1 cellular context compared by ENCODE assay signal in genomic region chr5:143554918-143555477, GRCh38.
A peak's percentile ranks its signal among the peaks of the same experiment; 100 is the strongest.
TF ChIP-seq lines count a peak whose summit lies in the region.

No MANE protein-coding gene starts in this region.

TF ChIP-seq in HepG2, 621 proteins besides CTCF, POLR2A, EP300 and RAD21 (continued from another document and continues in another):
- TF ChIP-seq ZHX2 (IDR thresholded peaks at IDR 0.05; ENCODE audit: low read depth) (no peak), ZHX2 (CRISPR knock-in tag; IDR thresholded peaks at IDR 0.05; ENCODE audit: borderline replicate concordance) (no peak), ZNF333 (CRISPR knock-in tag; IDR thresholded peaks at IDR 0.05; ENCODE audit: borderline replicate concordance) (no peak), TSC22D2 (CRISPR knock-in tag; IDR thresholded peaks at IDR 0.05; ENCODE audit: borderline replicate concordance) (peak; percentile 88; the same call in 1 of the 2 replicates), ZNF329 (CRISPR knock-in tag; IDR thresholded peaks at IDR 0.05; ENCODE audit: low read depth) (no peak), ZNF20 (CRISPR knock-in tag; IDR thresholded peaks at IDR 0.05) (no peak), GRHL1 (CRISPR knock-in tag; conservative IDR thresholded peaks at IDR 0.05) (no peak), ZNF614 (CRISPR knock-in tag; IDR thresholded peaks at IDR 0.05; ENCODE audit: borderline replicate concordance) (peak; percentile 90), ZNF660 (CRISPR knock-in tag; IDR thresholded peaks at IDR 0.05; ENCODE audit: borderline replicate concordance, low read depth) (no peak), U2AF2 (IDR thresholded peaks at IDR 0.05; ENCODE audit: low read depth, low read length) (no peak), NCOA1 (CRISPR knock-in tag; IDR thresholded peaks at IDR 0.05) (peak; percentile 85), NFE2L1 (CRISPR knock-in tag; IDR thresholded peaks at IDR 0.05; ENCODE audit: borderline replicate concordance) (no peak), ZNF792 (CRISPR knock-in tag; IDR thresholded peaks at IDR 0.05) (peak; percentile 78), ZNF839 (CRISPR knock-in tag; IDR thresholded peaks at IDR 0.05; ENCODE audit: borderline replicate concordance) (no peak), FOXJ3 (CRISPR knock-in tag; IDR thresholded peaks at IDR 0.05; ENCODE audit: borderline replicate concordance) (peak; percentile 99), MBD4 (IDR thresholded peaks at IDR 0.05; ENCODE audit: borderline replicate concordance, low read length) (peak; percentile 84; the same call in 1 of the 2 replicates), ZNF234 (CRISPR knock-in tag; conservative IDR thresholded peaks at IDR 0.05) (no peak), ZNF496 (CRISPR knock-in tag; IDR thresholded peaks at IDR 0.05; ENCODE audit: insufficient replicate concordance) (no peak), CCDC6 (CRISPR knock-in tag; IDR thresholded peaks at IDR 0.05) (peak; percentile 60; the same call in 1 of the 2 replicates), ARID4A (CRISPR knock-in tag; IDR thresholded peaks at IDR 0.05; ENCODE audit: borderline replicate concordance) (peak; percentile 57; the same call in 1 of the 2 replicates), ZNF589 (CRISPR knock-in tag; conservative IDR thresholded peaks at IDR 0.05) (no peak), HNF4G (IDR thresholded peaks at IDR 0.05; ENCODE audit: borderline replicate concordance, low read depth, low read length) (peak; percentile 98), HNF4G (CRISPR knock-in tag; IDR thresholded peaks at IDR 0.05; ENCODE audit: borderline replicate concordance, low read depth) (peak; percentile 90), SNAPC5 (CRISPR knock-in tag; IDR thresholded peaks at IDR 0.05; ENCODE audit: borderline replicate concordance) (no peak), TOE1 (CRISPR knock-in tag; IDR thresholded peaks at IDR 0.05) (peak; percentile 38; the same call in 1 of the 2 replicates), SOX5 (CRISPR knock-in tag; IDR thresholded peaks at IDR 0.05; ENCODE audit: borderline replicate concordance) (peak; percentile 97)
- TF ChIP-seq, protein P1, sequence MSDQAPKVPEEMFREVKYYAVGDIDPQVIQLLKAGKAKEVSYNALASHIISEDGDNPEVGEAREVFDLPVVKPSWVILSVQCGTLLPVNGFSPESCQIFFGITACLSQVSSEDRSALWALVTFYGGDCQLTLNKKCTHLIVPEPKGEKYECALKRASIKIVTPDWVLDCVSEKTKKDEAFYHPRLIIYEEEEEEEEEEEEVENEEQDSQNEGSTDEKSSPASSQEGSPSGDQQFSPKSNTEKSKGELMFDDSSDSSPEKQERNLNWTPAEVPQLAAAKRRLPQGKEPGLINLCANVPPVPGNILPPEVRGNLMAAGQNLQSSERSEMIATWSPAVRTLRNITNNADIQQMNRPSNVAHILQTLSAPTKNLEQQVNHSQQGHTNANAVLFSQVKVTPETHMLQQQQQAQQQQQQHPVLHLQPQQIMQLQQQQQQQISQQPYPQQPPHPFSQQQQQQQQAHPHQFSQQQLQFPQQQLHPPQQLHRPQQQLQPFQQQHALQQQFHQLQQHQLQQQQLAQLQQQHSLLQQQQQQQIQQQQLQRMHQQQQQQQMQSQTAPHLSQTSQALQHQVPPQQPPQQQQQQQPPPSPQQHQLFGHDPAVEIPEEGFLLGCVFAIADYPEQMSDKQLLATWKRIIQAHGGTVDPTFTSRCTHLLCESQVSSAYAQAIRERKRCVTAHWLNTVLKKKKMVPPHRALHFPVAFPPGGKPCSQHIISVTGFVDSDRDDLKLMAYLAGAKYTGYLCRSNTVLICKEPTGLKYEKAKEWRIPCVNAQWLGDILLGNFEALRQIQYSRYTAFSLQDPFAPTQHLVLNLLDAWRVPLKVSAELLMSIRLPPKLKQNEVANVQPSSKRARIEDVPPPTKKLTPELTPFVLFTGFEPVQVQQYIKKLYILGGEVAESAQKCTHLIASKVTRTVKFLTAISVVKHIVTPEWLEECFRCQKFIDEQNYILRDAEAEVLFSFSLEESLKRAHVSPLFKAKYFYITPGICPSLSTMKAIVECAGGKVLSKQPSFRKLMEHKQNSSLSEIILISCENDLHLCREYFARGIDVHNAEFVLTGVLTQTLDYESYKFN (CRISPR knock-in tag; conservative IDR thresholded peaks at IDR 0.05): peak; percentile 93
- TF ChIP-seq, protein P2, sequence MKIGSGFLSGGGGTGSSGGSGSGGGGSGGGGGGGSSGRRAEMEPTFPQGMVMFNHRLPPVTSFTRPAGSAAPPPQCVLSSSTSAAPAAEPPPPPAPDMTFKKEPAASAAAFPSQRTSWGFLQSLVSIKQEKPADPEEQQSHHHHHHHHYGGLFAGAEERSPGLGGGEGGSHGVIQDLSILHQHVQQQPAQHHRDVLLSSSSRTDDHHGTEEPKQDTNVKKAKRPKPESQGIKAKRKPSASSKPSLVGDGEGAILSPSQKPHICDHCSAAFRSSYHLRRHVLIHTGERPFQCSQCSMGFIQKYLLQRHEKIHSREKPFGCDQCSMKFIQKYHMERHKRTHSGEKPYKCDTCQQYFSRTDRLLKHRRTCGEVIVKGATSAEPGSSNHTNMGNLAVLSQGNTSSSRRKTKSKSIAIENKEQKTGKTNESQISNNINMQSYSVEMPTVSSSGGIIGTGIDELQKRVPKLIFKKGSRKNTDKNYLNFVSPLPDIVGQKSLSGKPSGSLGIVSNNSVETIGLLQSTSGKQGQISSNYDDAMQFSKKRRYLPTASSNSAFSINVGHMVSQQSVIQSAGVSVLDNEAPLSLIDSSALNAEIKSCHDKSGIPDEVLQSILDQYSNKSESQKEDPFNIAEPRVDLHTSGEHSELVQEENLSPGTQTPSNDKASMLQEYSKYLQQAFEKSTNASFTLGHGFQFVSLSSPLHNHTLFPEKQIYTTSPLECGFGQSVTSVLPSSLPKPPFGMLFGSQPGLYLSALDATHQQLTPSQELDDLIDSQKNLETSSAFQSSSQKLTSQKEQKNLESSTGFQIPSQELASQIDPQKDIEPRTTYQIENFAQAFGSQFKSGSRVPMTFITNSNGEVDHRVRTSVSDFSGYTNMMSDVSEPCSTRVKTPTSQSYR (CRISPR knock-in tag; IDR thresholded peaks at IDR 0.05; ENCODE audit: borderline replicate concordance): peak; percentile 76; the same call in 1 of the 2 replicates
- TF ChIP-seq, protein P3, sequence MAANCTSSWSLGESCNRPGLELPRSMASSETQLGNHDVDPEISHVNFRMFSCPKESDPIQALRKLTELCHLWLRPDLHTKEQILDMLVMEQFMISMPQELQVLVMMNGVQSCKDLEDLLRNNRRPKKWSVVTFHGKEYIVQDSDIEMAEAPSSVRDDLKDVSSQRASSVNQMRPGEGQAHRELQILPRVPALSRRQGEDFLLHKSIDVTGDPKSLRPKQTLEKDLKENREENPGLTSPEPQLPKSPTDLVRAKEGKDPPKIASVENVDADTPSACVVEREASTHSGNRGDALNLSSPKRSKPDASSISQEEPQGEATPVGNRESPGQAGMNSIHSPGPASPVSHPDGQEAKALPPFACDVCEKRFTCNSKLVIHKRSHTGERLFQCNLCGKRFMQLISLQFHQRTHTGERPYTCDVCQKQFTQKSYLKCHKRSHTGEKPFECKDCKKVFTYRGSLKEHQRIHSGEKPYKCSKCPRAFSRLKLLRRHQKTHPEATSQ (CRISPR knock-in tag; IDR thresholded peaks at IDR 0.05; ENCODE audit: borderline replicate concordance): peak; percentile 57; the same call in 1 of the 2 replicates
- TF ChIP-seq, protein P4, sequence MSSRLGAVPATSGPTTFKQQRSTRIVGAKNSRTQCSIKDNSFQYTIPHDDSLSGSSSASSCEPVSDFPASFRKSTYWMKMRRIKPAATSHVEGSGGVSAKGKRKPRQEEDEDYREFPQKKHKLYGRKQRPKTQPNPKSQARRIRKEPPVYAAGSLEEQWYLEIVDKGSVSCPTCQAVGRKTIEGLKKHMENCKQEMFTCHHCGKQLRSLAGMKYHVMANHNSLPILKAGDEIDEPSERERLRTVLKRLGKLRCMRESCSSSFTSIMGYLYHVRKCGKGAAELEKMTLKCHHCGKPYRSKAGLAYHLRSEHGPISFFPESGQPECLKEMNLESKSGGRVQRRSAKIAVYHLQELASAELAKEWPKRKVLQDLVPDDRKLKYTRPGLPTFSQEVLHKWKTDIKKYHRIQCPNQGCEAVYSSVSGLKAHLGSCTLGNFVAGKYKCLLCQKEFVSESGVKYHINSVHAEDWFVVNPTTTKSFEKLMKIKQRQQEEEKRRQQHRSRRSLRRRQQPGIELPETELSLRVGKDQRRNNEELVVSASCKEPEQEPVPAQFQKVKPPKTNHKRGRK (CRISPR knock-in tag; IDR thresholded peaks at IDR 0.05): no peak
